ENCODE assay signal across 1 cellular context in the genomic region with DNA sequence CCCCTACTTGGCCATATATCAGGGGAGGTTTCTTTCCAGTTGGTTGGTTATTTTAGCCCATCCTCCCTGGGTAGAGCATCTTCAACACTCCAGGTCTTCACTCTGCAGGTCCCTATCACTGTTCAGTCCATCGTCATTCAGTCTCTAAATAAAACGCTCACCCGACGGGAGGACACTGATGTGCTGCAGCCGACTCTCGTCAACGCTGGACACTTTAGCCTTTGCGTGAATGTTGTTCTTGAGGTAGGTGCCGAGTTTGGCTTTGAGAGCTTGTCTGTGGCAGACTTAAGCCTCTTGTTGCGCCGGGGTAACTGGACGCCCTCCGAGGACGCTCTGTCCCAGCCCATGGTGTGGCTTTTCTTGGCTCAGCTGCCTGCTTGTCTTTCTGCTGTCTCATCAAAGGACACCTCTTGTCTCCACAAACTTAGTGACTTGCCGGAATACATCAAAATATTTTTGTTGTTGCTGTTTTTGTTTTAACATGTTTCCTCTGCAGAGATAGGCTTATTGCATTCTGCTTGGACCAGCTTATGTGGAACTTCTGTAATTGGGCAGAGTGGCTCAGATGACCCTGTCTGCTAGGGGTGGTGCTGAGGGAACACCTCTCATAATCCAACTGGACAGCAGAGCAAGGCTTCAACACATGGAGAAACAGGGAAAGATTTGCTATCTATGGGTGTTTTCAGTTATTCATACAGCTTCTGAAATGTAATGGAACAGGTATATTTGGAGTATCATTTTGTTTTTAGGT.
TF ChIP-seq lines count a peak whose summit lies in the region.

No MANE protein-coding gene starts in this region.

TF ChIP-seq in IMR-90, 13 proteins besides CTCF, POLR2A, EP300 and RAD21:
- TF ChIP-seq MAFK (IDR thresholded peaks at IDR 0.05; ENCODE audit: low read depth, low read length) = no peak
- no peak for TF ChIP-seq CHD1 (IDR thresholded peaks at IDR 0.05; ENCODE audit: low read depth, low read length)
- no peak for TF ChIP-seq NFE2L2 (IDR thresholded peaks at IDR 0.05; ENCODE audit: low read depth, low read length)
- no peak for TF ChIP-seq RFX5 (IDR thresholded peaks at IDR 0.05; ENCODE audit: low read depth, low read length)
- no peak for TF ChIP-seq CEBPB (IDR thresholded peaks at IDR 0.05; ENCODE audit: low read depth, low read length)
- TF ChIP-seq MAZ (IDR thresholded peaks at IDR 0.05; ENCODE audit: borderline replicate concordance, low read depth, low read length) = no peak
- TF ChIP-seq, protein P1, sequence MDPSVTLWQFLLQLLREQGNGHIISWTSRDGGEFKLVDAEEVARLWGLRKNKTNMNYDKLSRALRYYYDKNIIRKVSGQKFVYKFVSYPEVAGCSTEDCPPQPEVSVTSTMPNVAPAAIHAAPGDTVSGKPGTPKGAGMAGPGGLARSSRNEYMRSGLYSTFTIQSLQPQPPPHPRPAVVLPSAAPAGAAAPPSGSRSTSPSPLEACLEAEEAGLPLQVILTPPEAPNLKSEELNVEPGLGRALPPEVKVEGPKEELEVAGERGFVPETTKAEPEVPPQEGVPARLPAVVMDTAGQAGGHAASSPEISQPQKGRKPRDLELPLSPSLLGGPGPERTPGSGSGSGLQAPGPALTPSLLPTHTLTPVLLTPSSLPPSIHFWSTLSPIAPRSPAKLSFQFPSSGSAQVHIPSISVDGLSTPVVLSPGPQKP (IDR thresholded peaks at IDR 0.05; ENCODE audit: borderline replicate concordance, low read depth, low read length) = no peak
- TF ChIP-seq BHLHE40 (IDR thresholded peaks at IDR 0.05; ENCODE audit: low read depth, low read length) = no peak
- no peak for TF ChIP-seq FOS (IDR thresholded peaks at IDR 0.05; ENCODE audit: low read depth, low read length)
